In genomic region chr3:138687236-138687635, GRCh38 we compare ENCODE assay signal across 10 cellular contexts.
DNase-seq lines count a peak whose midpoint lies in the region; ATAC-seq and TF ChIP-seq lines count a peak whose summit lies in the region.
"Had no signal": no experiment of that assay in that cellular context is flagged by ENCODE, and none has a peak within 500 bp of the region (broad histone marks: within the 10 kb centered on the region; RNA-seq: fewer than 3 reads in every experiment).

No MANE protein-coding gene starts in this region.

- H3K4me1 ChIP-seq in effector memory CD4-positive, alpha-beta T cell (ENCODE audit: control insufficient read depth, insufficient read depth, low read length, poor library complexity, severe bottlenecking): no peaks in the 10 kb centered on the region

- no peaks in the 10 kb centered on the region for H3K36me3 Mint-ChIP-seq in natural killer cell

- H3K4me3 ChIP-seq in effector memory CD4-positive, alpha-beta T cell (ENCODE audit: insufficient read depth, low read depth, low read length, poor library complexity, severe bottlenecking): no peak overlapping the region

- no peak for TF ChIP-seq CTCF in natural killer cell (IDR thresholded peaks at IDR 0.05)

- DNase-seq in NAMALWA (ENCODE audit: low spot score): peak; percentile 15
- no peak for DNase-seq in natural killer cell
- no peak for DNase-seq in NCI-H524 treated with DMSO at 0.1 percent for 48 hours (lab: John Stamatoyannopoulos, UW)
- no peak for DNase-seq in effector memory CD4-positive, alpha-beta T cell
- no peak for DNase-seq in central memory CD4-positive, alpha-beta T cell
- DNase-seq in NCI-H187 (lab: John Stamatoyannopoulos, UW): no peak
- DNase-seq: caudate nucleus had no signal

- peak overlapping the region; percentile 67 for H3K4me3 Mint-ChIP-seq in natural killer cell

- H3K27me3 ChIP-seq in effector memory CD4-positive, alpha-beta T cell (replicated peaks; ENCODE audit: control insufficient read depth, insufficient read depth, low read length, poor library complexity, severe bottlenecking): no peaks in the 10 kb centered on the region

- no peaks in the 10 kb centered on the region for H3K9me3 Mint-ChIP-seq in natural killer cell

- H3K27ac Mint-ChIP-seq in natural killer cell: peak overlapping the region; percentile 74 to 86

- intact Hi-C loops in natural killer cell (cut with micrococcal nuclease): loop anchor here (5.0 kb wide), 1 partner anchor 95 kb away; the partner anchor contains the start of gene CEP70

- peaks cover 8% of the 10 kb centered on the region for H3K36me3 ChIP-seq in effector memory CD4-positive, alpha-beta T cell (ENCODE audit: control insufficient read depth, insufficient read depth, low read length)

- H3K27me3 Mint-ChIP-seq in natural killer cell (ENCODE audit: low read depth in 2 of 2): no peaks in the 10 kb centered on the region

- peaks cover 20 to 22% of the 10 kb centered on the region in 2 donors for H3K4me1 Mint-ChIP-seq in natural killer cell

- ATAC-seq in GM18870 (IDR thresholded peaks at IDR 0.05; ENCODE audit: unreplicated experiment): peak; percentile 22
- peak; percentile 15 for ATAC-seq in HG02588 (IDR thresholded peaks at IDR 0.05; ENCODE audit: unreplicated experiment)
- peak in 1 of 3 donors; percentile 6 for ATAC-seq in natural killer cell
- ATAC-seq: HCT116 had no signal

- no peaks in the 10 kb centered on the region for H3K9me3 ChIP-seq in effector memory CD4-positive, alpha-beta T cell (ENCODE audit: control insufficient read depth, low read length)

- H3K27ac ChIP-seq in effector memory CD4-positive, alpha-beta T cell (ENCODE audit: insufficient read depth, low read length, poor library complexity, severe bottlenecking): no peak overlapping the region
